In the genomic region with DNA sequence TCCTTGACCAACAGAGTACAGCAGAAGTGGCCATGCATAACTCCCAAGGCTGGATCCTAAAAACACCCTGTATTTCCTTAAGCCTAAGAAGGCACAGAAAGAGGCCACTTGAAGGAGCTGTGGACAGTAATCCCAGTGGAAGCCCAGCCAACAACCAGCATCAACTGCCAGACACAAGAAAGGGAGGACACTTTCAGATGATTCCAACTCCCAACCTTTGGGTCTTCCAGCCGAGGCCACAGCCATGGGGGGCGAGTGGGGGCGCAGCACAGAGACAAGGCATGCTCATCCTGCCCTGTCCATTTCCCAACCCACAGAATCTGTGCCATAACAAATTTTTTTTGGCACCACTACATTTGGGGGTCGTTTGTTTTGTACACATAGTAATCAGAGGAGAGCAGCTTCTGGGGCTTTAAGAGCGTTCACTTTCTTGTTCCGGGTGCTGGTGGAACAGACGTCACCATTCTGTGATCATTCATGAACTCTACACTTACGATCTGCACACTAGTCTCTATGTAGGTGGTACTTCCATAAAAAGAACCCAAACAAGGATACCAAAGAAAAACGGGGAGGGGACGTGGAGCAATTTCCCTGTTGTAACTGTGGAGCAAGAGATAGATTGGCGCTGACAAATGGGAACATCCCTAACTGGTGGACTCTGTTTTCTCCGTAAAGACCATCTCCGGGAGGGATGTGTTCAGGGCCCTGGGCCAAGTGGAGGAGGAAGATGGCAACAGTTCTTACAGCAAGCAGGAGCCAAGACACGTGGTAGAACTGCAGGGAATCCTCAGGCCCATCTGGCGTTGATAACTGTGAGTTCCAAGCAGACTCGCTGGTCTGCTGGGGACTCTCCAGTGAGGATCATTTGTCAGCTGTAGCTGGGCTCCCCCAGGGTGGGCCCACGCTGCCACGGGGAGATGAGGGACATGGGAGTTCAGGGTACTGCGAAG, we compare ENCODE assay signal across 12 cellular contexts. TPM values are rescaled to one million over a fixed set of nuclear protein-coding genes. Genes with fewer than 3 reads are reported as not detected.
DNase-seq lines count a peak whose midpoint lies in the region; ATAC-seq and TF ChIP-seq lines count a peak whose summit lies in the region.
"Had no signal": no experiment of that assay in that cellular context is flagged by ENCODE, and none has a peak within 500 bp of the region (broad histone marks: within the 10 kb centered on the region; RNA-seq: fewer than 3 reads in every experiment).

No MANE protein-coding gene starts in this region.

- WGBS in heart left ventricle, 4 donors: 23 to 47% (median 38%) methylated on average over 13 to 19 of the region's 19 CpGs
- WGBS in sigmoid colon, 2 donors: 39 to 59% methylated on average over 19 of the region's 19 CpGs

- DNase-seq in EL (peak; percentile 5), amygdala (lab: John Stamatoyannopoulos, UW) (peak in 40 of 56 donors; percentile 12 to 83 (median 42)), heart left ventricle (peak in 4 of 5 donors; percentile 54 to 60 (median 58)), sigmoid colon (peak; percentile 94), RKO (ENCODE audit: low spot score) (no peak)
- DNase-seq in activated CD8-positive, alpha-beta T cell treated with anti-CD3 and anti-CD28 coated beads for 36 hours: no peak
- no peak for DNase-seq in stimulated activated CD4-positive, alpha-beta T cell treated with anti-CD3 and anti-CD28 coated beads, Interleukin-2, amount 100 ng/mL, for 48 hours
- DNase-seq: activated CD4-positive, alpha-beta memory T cell treated with anti-CD3 and anti-CD28 coated beads for 36 hours; DMS79; KG1 had no signal

- no peaks in the 10 kb centered on the region for H3K27me3 ChIP-seq in heart left ventricle
- no peaks in the 10 kb centered on the region for H3K27me3 ChIP-seq in sigmoid colon

- intact Hi-C loops in heart left ventricle (cut with DNase I) (loop anchor here in 9 of 10 donors (5.0 to 10.0 kb wide), 10 partner anchors 262 to 732 kb away; no protein-coding TSS in a partner anchor), sigmoid colon (cut with DNase I) (loop anchor here (1.0 to 5.0 kb wide), 3 partner anchors 64 to 734 kb away; no protein-coding TSS in a partner anchor)
- intact Hi-C loops in activated CD8-positive, alpha-beta T cell treated with anti-CD3 and anti-CD28 coated beads for 36 hours (cut with micrococcal nuclease): loop anchor here (5.0 kb wide), 1 partner anchor 259 kb away; no protein-coding TSS in a partner anchor

- peaks cover 0 to 3% (median 0%) of the 10 kb centered on the region in 12 donors for H3K9me3 ChIP-seq in heart left ventricle
- no peaks in the 10 kb centered on the region for H3K9me3 ChIP-seq in sigmoid colon

- H3K4me3 Mint-ChIP-seq in activated CD8-positive, alpha-beta T cell treated with anti-CD3 and anti-CD28 coated beads for 36 hours: no peak overlapping the region
- H3K4me3 Mint-ChIP-seq: activated CD4-positive, alpha-beta memory T cell treated with anti-CD3 and anti-CD28 coated beads for 36 hours; memory B cell had no signal

- H3K36me3 ChIP-seq in heart left ventricle: no peaks in the 10 kb centered on the region
- H3K36me3 ChIP-seq in sigmoid colon: no peaks in the 10 kb centered on the region

- H3K4me3 ChIP-seq in heart left ventricle (peak overlapping the region in 4 of 12 donors; percentile 0 to 33 (median 21)), sigmoid colon (peak overlapping the region in 2 of 4 donors; percentile 6 to 14)

- H3K4me1 ChIP-seq in heart left ventricle: peaks cover 0 to 34% (median 13%) of the 10 kb centered on the region in 12 donors
- H3K4me1 ChIP-seq in sigmoid colon: peaks cover 0 to 27% (median 23%) of the 10 kb centered on the region in 4 donors

- ATAC-seq in heart left ventricle (peak; percentile 36 to 68 (median 52)), GM19328 (IDR thresholded peaks at IDR 0.05; ENCODE audit: unreplicated experiment) (no peak)
- no peak for ATAC-seq in activated CD8-positive, alpha-beta T cell treated with anti-CD3 and anti-CD28 coated beads for 36 hours

- H3K27ac ChIP-seq in heart left ventricle (peak overlapping the region in 6 of 12 donors; percentile 13 to 57 (median 27)), sigmoid colon (peak overlapping the region; percentile 62 to 73 (median 66))

- no peak overlapping the region for H3K27ac Mint-ChIP-seq in activated CD8-positive, alpha-beta T cell treated with anti-CD3 and anti-CD28 coated beads for 36 hours
- H3K27ac Mint-ChIP-seq: activated CD4-positive, alpha-beta memory T cell treated with anti-CD3 and anti-CD28 coated beads for 36 hours; memory B cell had no signal

- TF ChIP-seq CTCF in heart left ventricle (IDR thresholded peaks at IDR 0.05) (no peak), sigmoid colon (IDR thresholded peaks at IDR 0.05) (no peak)
- TF ChIP-seq CTCF in activated CD8-positive, alpha-beta T cell treated with anti-CD3 and anti-CD28 coated beads for 36 hours (IDR thresholded peaks at IDR 0.05): no peak

- POLR2A ChIA-PET in activated CD8-positive, alpha-beta T cell treated with anti-CD3 and anti-CD28 coated beads for 36 hours (lab: Charles Lee): no interaction called here

- no peaks in the 10 kb centered on the region for H3K9me3 Mint-ChIP-seq in activated CD8-positive, alpha-beta T cell treated with anti-CD3 and anti-CD28 coated beads for 36 hours
- H3K9me3 Mint-ChIP-seq: activated CD4-positive, alpha-beta memory T cell treated with anti-CD3 and anti-CD28 coated beads for 36 hours; memory B cell had no signal

- CTCF ChIA-PET in activated CD8-positive, alpha-beta T cell treated with anti-CD3 and anti-CD28 coated beads for 36 hours (lab: Charles Lee): interaction anchor here (0.6 to 4.8 kb wide), 16 partner anchors 9 to 583 kb away, joined by 3 to 48 read pairs (median 6); no protein-coding TSS in a partner anchor

- H3K27me3 Mint-ChIP-seq in activated CD8-positive, alpha-beta T cell treated with anti-CD3 and anti-CD28 coated beads for 36 hours: peaks cover 5% of the 10 kb centered on the region

- TF ChIP-seq POLR2A in heart left ventricle (IDR thresholded peaks at IDR 0.05) (no peak), sigmoid colon (IDR thresholded peaks at IDR 0.05) (no peak)

- TF ChIP-seq EP300 in sigmoid colon (IDR thresholded peaks at IDR 0.05): peak in 1 of 4 donors; percentile 22

- no peaks in the 10 kb centered on the region for H3K36me3 Mint-ChIP-seq in activated CD8-positive, alpha-beta T cell treated with anti-CD3 and anti-CD28 coated beads for 36 hours (ENCODE audit: low read depth)
- H3K36me3 Mint-ChIP-seq: activated CD4-positive, alpha-beta memory T cell treated with anti-CD3 and anti-CD28 coated beads for 36 hours; memory B cell had no signal

- peaks cover 16% of the 10 kb centered on the region for H3K4me1 Mint-ChIP-seq in activated CD8-positive, alpha-beta T cell treated with anti-CD3 and anti-CD28 coated beads for 36 hours (ENCODE audit: low read depth)
- H3K4me1 Mint-ChIP-seq: memory B cell had no signal

RNA-seq across cellular contexts. Expression of a gene that starts 5.9 kb away (rescaled TPM):
- total RNA-seq in heart left ventricle (1 to 10 TPM in 8 of 9 donors, under 1 TPM in 1; 0.76 to 6.2 (median 1.8) TPM), sigmoid colon (1 to 10 TPM; 2.9 to 6.2 (median 4.7) TPM)
- polyA plus RNA-seq in heart left ventricle (1 to 10 TPM; 1.2 TPM), sigmoid colon (1 to 10 TPM; 2.3 to 5.0 (median 3.6) TPM)
- 1 to 10 TPM; 2.9 to 3.3 TPM for total RNA-seq in activated CD8-positive, alpha-beta T cell treated with anti-CD3 and anti-CD28 coated beads for 36 hours

Comparison
In these comparisons a context has a peak if more than half of its experiments do, and no peak if none do; other contexts are left out.
1. DNase-seq: peak in EL (single experiment), amygdala (40 of 56), heart left ventricle (4 of 5) and sigmoid colon (single experiment); none in activated CD8-positive, alpha-beta T cell treated with anti-CD3 and anti-CD28 coated beads for 36 hours (single experiment), stimulated activated CD4-positive, alpha-beta T cell treated with anti-CD3 and anti-CD28 coated beads, Interleukin-2, amount 100 ng/mL, for 48 hours (0 of 2) and RKO (single experiment).
2. ATAC-seq: peak in heart left ventricle (4 of 4); none in activated CD8-positive, alpha-beta T cell treated with anti-CD3 and anti-CD28 coated beads for 36 hours (single experiment) and GM19328 (single experiment).